ENCODE assay signal across 8 cellular contexts in the genomic region with DNA sequence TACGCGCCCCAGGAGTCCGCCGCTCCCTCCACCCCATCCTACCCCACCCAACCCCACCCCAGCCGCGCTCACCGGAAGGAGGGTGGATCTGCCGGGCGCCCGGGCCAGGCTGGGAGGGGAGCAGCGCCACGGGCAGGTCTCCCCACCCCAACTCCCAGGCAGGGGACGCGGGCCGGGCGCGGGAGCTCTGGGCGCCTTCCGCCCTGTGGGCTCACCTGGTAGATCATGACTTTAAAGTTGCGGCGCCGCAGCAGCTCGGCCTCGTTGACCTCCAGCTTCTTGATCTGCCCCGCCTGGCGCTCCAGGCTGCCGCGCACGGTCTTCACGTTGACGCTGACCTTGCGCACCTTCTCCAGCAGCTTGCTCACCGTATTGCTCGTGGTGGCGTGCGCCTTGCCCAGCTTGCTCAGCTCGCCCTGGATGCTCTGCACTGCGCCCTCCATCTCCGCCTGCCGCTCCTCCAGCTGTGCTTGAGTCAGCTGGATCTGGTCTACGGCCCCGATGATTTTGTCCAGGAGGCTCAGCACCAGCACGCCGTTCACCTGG. TPM values are rescaled to one million over a fixed set of nuclear protein-coding genes. Genes with fewer than 3 reads are reported as not detected.
DNase-seq lines count a peak whose midpoint lies in the region; ATAC-seq and TF ChIP-seq lines count a peak whose summit lies in the region.

No MANE protein-coding gene starts in this region.

- 0 out of 2 replicates have a peak, but pooled peaks cover 7% of the 10 kb centered on the region for H3K4me1 ChIP-seq in SJCRH30
- H3K4me1 ChIP-seq in mammary epithelial cell (ENCODE audit: insufficient read depth, low read length) = peaks cover 19% of the 10 kb centered on the region
- H3K4me1 ChIP-seq in left lung = peaks cover 8 to 59% of the 10 kb centered on the region in 2 donors

- H3K36me3 ChIP-seq in SJCRH30 (peaks cover 6% of the 10 kb centered on the region), mammary epithelial cell (ENCODE audit: insufficient read depth, low read length) (peaks cover 10% of the 10 kb centered on the region), left lung (no peaks in the 10 kb centered on the region)

- peak; percentile 45 for DNase-seq in GM12865 (ENCODE audit: low read depth)
- DNase-seq in SJCRH30 = peak; percentile 60 to 63
- DNase-seq in mammary epithelial cell = peak; percentile 59
- peak; percentile 47 to 85 for DNase-seq in left lung
- DNase-seq in epidermal melanocyte (ENCODE audit: insufficient read length, low spot score) = no peak
- DNase-seq in NK-92 treated with Interleukin-12 subunit alpha and Interleukin-12 subunit beta, amount 100 ng/mL, for 24 hours (lab: John Stamatoyannopoulos, UW) = no peak

- H3K9me3 Mint-ChIP-seq in stimulated activated naive CD8-positive, alpha-beta T cell treated with anti-CD3 and anti-CD28 coated beads, Interleukin-15, Interleukin-2, amounts not matched to agents 100 ng/mL and 50 ng/mL, for 24 hours = no peaks in the 10 kb centered on the region

- CTCF ChIA-PET in mammary epithelial cell (lab: Charles Lee; ENCODE audit: low non-redundant PET) = interaction anchor here (0.7 kb wide), 1 partner anchor 15 kb away, joined by 3 read pairs; no protein-coding TSS in a partner anchor

- dilution Hi-C loops in mammary epithelial cell (cut with HindIII; ENCODE audit: low sequenced_read_pairs) = loop anchor here (5.0 kb wide), 2 partner anchors 85 to 100 kb away; no protein-coding TSS in a partner anchor

- in situ Hi-C loops in mammary epithelial cell (cut with MboI; ENCODE audit: low sequenced_read_pairs in 2 of 2) = no loop called here

- peak overlapping the region; percentile 26 for H2AFZ ChIP-seq in mammary epithelial cell (ENCODE audit: low read depth, low read length)

- H3K4me2 ChIP-seq in mammary epithelial cell (ENCODE audit: insufficient read depth, low read depth, low read length) = peak overlapping the region; percentile 54

- H4K20me1 ChIP-seq in mammary epithelial cell (ENCODE audit: insufficient read depth, low read length) = no peaks in the 10 kb centered on the region

- intact Hi-C loops in mammary epithelial cell (cut with micrococcal nuclease) (loop anchor here (5.0 kb wide), 1 partner anchor 455 kb away; the partner anchor contains the start of gene CNP), left lung (cut with DNase I) (loop anchor here in 1 of 2 donors (5.0 kb wide), 1 partner anchor 95 kb away; no protein-coding TSS in a partner anchor)

- H3K9me3 ChIP-seq in SJCRH30 (replicated peaks) (no peaks in the 10 kb centered on the region), mammary epithelial cell (replicated peaks; ENCODE audit: insufficient read depth, low read length) (no peaks in the 10 kb centered on the region), left lung (no peaks in the 10 kb centered on the region)

- 4% methylated on average over 12 of the region's 44 CpGs for WGBS in mammary epithelial cell (ENCODE audit: low coverage, missing lambda C conversion rate)

- peaks cover 41% of the 10 kb centered on the region for H3K27me3 Mint-ChIP-seq in stimulated activated naive CD8-positive, alpha-beta T cell treated with anti-CD3 and anti-CD28 coated beads, Interleukin-15, Interleukin-2, amounts not matched to agents 100 ng/mL and 50 ng/mL, for 24 hours

- H3K79me2 ChIP-seq in mammary epithelial cell (ENCODE audit: insufficient read depth, low read length) = peaks cover 63% of the 10 kb centered on the region

- H3K27ac Mint-ChIP-seq in stimulated activated naive CD8-positive, alpha-beta T cell treated with anti-CD3 and anti-CD28 coated beads, Interleukin-15, Interleukin-2, amounts not matched to agents 100 ng/mL and 50 ng/mL, for 24 hours = no peak overlapping the region

- H3K9ac ChIP-seq in mammary epithelial cell (ENCODE audit: insufficient read depth, low read length) = peak overlapping the region; percentile 78

- H3K4me1 Mint-ChIP-seq in stimulated activated naive CD8-positive, alpha-beta T cell treated with anti-CD3 and anti-CD28 coated beads, Interleukin-15, Interleukin-2, amounts not matched to agents 100 ng/mL and 50 ng/mL, for 24 hours (ENCODE audit: low read depth) = peaks cover 26% of the 10 kb centered on the region

- no peaks in the 10 kb centered on the region for H3K27me3 ChIP-seq in SJCRH30
- no peaks in the 10 kb centered on the region for H3K27me3 ChIP-seq in mammary epithelial cell (ENCODE audit: insufficient read depth, low read length)
- peaks cover 0 to 51% of the 10 kb centered on the region in 2 donors for H3K27me3 ChIP-seq in left lung

- H3K4me3 ChIP-seq in GM12865 (ENCODE audit: low read depth, low read length) (peak overlapping the region; percentile 53), SJCRH30 (peak overlapping the region; percentile 72), mammary epithelial cell (replicated peaks in 1 of 3; ENCODE audit: insufficient read depth in 1 of 3, low read depth in 2 of 3, low read length in 3 of 3) (peak overlapping the region; percentile 76 to 92 (median 90)), left lung (peak overlapping the region; percentile 68 to 69)

- H3K27ac ChIP-seq in SJCRH30 (peak overlapping the region; percentile 64; the same call in 1 of the 2 replicates), mammary epithelial cell (ENCODE audit: insufficient read depth, low read depth, low read length) (peak overlapping the region; percentile 69), left lung (peak overlapping the region; percentile 89 to 91)

- TF ChIP-seq CTCF in GM12865 (IDR thresholded peaks at IDR 0.05; ENCODE audit: insufficient read depth, low read depth, low read length, missing control alignments) = no peak
- TF ChIP-seq CTCF in mammary epithelial cell (conservative IDR thresholded peaks at IDR 0.05 in 1 of 2, IDR thresholded peaks at IDR 0.05 in 1 of 2; ENCODE audit: extremely low read depth in 1 of 2, insufficient read depth in 1 of 2, low read depth in 1 of 2, low read length in 2 of 2) = no peak
- TF ChIP-seq CTCF in left lung (IDR thresholded peaks at IDR 0.05) = no peak

- no peaks in the 10 kb centered on the region for H3K36me3 Mint-ChIP-seq in stimulated activated naive CD8-positive, alpha-beta T cell treated with anti-CD3 and anti-CD28 coated beads, Interleukin-15, Interleukin-2, amounts not matched to agents 100 ng/mL and 50 ng/mL, for 24 hours (ENCODE audit: low read depth)

- BruUV-seq in mammary epithelial cell (replicated peaks; lab: Mats Ljungman, UMichigan) = no TSS peak

- ATAC-seq in left lung (peak; percentile 57), GM18511 (IDR thresholded peaks at IDR 0.05; ENCODE audit: unreplicated experiment) (no peak)

- peak overlapping the region; percentile 83 for H3K4me3 Mint-ChIP-seq in stimulated activated naive CD8-positive, alpha-beta T cell treated with anti-CD3 and anti-CD28 coated beads, Interleukin-15, Interleukin-2, amounts not matched to agents 100 ng/mL and 50 ng/mL, for 24 hours

RNA-seq across cellular contexts. Expression of gene CAVIN1, which starts 0.6 kb away (rescaled TPM):
- total RNA-seq in SJCRH30 (2014; rRNA removed; shearing (Covaris generic)) = 46.9 and 47.8 TPM in 2 replicates
- total RNA-seq in mammary epithelial cell = 100 to 1,000 TPM; 354 to 592 TPM
- 249 TPM for polyA plus RNA-seq in mammary epithelial cell
- 304 TPM for polyA minus RNA-seq in mammary epithelial cell
- 100 to 1,000 TPM; 285 to 320 TPM for total RNA-seq in left lung

RNA-seq across cellular contexts. Expression of gene STAT3, which starts 34.2 kb away (rescaled TPM):
- total RNA-seq in SJCRH30 (2014; rRNA removed; shearing (Covaris generic)) = 107 and 113 TPM in 2 replicates
- total RNA-seq in mammary epithelial cell = 100 to 1,000 TPM in 1 of 2 donors, 10 to 100 TPM in 1; 94.3 to 191 TPM
- 51.3 TPM for polyA plus RNA-seq in mammary epithelial cell
- 115 TPM for polyA minus RNA-seq in mammary epithelial cell
- 100 to 1,000 TPM; 229 to 271 TPM for total RNA-seq in left lung

RNA-seq across cellular contexts. Expression of gene ATP6V0A1, which starts 36.2 kb away (rescaled TPM):
- 25.3 and 30.9 TPM in 2 replicates for total RNA-seq in SJCRH30 (2014; rRNA removed; shearing (Covaris generic))
- total RNA-seq in mammary epithelial cell = 100 to 1,000 TPM in 1 of 2 donors, 10 to 100 TPM in 1; 57.0 to 102 TPM
- polyA plus RNA-seq in mammary epithelial cell = 31.5 TPM
- 149 TPM for polyA minus RNA-seq in mammary epithelial cell
- total RNA-seq in left lung = 100 to 1,000 TPM in 1 of 2 donors, 10 to 100 TPM in 1; 95.9 to 103 TPM

Comparison
In these comparisons a context has a peak if more than half of its experiments do, and no peak if none do; other contexts are left out.
1. DNase-seq: peak in GM12865 (single experiment), SJCRH30 (2 of 2), mammary epithelial cell (single experiment) and left lung (2 of 2); none in epidermal melanocyte (single experiment) and NK-92 treated with Interleukin-12 subunit alpha and Interleukin-12 subunit beta, amount 100 ng/mL, for 24 hours (single experiment).
2. Peak in every context shown above with its lines, with median percentiles within 50 percentile points of each other: H3K4me3 ChIP-seq and H3K27ac ChIP-seq.